17 cellular contexts compared by ENCODE assay signal in genomic region chr1:170711682-170712081, GRCh38. TPM values are rescaled to one million over a fixed set of nuclear protein-coding genes. Genes with fewer than 3 reads are reported as not detected.
A peak's percentile ranks its signal among the peaks of the same experiment; 100 is the strongest.
DNase-seq lines count a peak whose midpoint lies in the region; ATAC-seq, FAIRE-seq and TF ChIP-seq lines count a peak whose summit lies in the region.
"Had no signal": no experiment of that assay in that cellular context is flagged by ENCODE, and none has a peak within 500 bp of the region (broad histone marks: within the 10 kb centered on the region; RNA-seq: fewer than 3 reads in every experiment).

No MANE protein-coding gene starts in this region.

- H3K9me3 ChIP-seq in lower lobe of right lung = no peaks in the 10 kb centered on the region
- H3K9me3 ChIP-seq: upper lobe of left lung had no signal

- DNase-seq in HS-27A (ENCODE audit: low read depth) (peak; percentile 64), astrocyte of the cerebellum (ENCODE audit: low read depth) (peak; percentile 22), iris pigment epithelial cell (ENCODE audit: low read depth) (peak; percentile 43), NCI-H187 treated with DMSO at 0.1 percent for 48 hours (lab: John Stamatoyannopoulos, UW) (no peak), iPS-NIHi11 (ENCODE audit: low spot score) (no peak), superior temporal gyrus (ENCODE audit: extremely low spot score) (no peak), lower lobe of right lung (no peak)
- DNase-seq: activated naive CD8-positive, alpha-beta T cell treated with anti-CD3 and anti-CD28 coated beads, Interleukin-2, amount 50 U/mL, for 24 hours; cortex of kidney; heart right ventricle; Kasumi-1; NCI-H1694 treated with DMSO at 0.1 percent for 48 hours; occipital lobe; upper lobe of left lung had no signal

- peak; percentile 19 for FAIRE-seq in A204.1 (lab: Jason Lieb, UNC)
- FAIRE-seq: TTC549 had no signal

- no peaks in the 10 kb centered on the region for H3K36me3 ChIP-seq in lower lobe of right lung
- H3K36me3 ChIP-seq: heart right ventricle, upper lobe of left lung had no signal

- no peaks in the 10 kb centered on the region for H3K27me3 ChIP-seq in lower lobe of right lung (ENCODE audit: low read depth)
- H3K27me3 ChIP-seq: heart right ventricle, upper lobe of left lung had no signal

- H3K4me1 ChIP-seq in lower lobe of right lung = no peaks in the 10 kb centered on the region
- H3K4me1 ChIP-seq: upper lobe of left lung had no signal

- H3K4me3 ChIP-seq in astrocyte of the cerebellum (ENCODE audit: low read depth, low read length) = no peak overlapping the region
- no peak overlapping the region for H3K4me3 ChIP-seq in lower lobe of right lung
- H3K4me3 ChIP-seq: heart right ventricle, upper lobe of left lung had no signal

- TF ChIP-seq CTCF in astrocyte of the cerebellum (IDR thresholded peaks at IDR 0.05; ENCODE audit: low read depth, low read length, missing control alignments) (no peak), lower lobe of right lung (IDR thresholded peaks at IDR 0.05) (no peak)

- no peak for ATAC-seq in lower lobe of right lung
- ATAC-seq: activated naive CD8-positive, alpha-beta T cell treated with anti-CD3 and anti-CD28 coated beads, Interleukin-2, amount 50 U/mL, for 24 hours; stimulated activated effector memory CD8-positive, alpha-beta T cell treated with anti-CD3 and anti-CD28 coated beads, Interleukin-12 subunit alpha, Interleukin-12 subunit beta, amount 100 ng/mL, for 72 hours had no signal

- no peak overlapping the region for H3K27ac ChIP-seq in lower lobe of right lung
- H3K27ac ChIP-seq: upper lobe of left lung had no signal

- intact Hi-C loops in lower lobe of right lung (cut with DNase I) = no loop called here

- in situ Hi-C loops in astrocyte of the cerebellum (cut with HindIII; ENCODE audit: low sequenced_read_pairs) = no loop called here

RNA-seq across cellular contexts. Expression of gene PRRX1, which starts 47.8 kb away (rescaled TPM):
- 30.1 TPM for total RNA-seq in lower lobe of right lung

Comparison
In these comparisons a context has a peak if more than half of its experiments do, and no peak if none do; other contexts are left out.
1. DNase-seq: peak in HS-27A (single experiment), astrocyte of the cerebellum (single experiment) and iris pigment epithelial cell (single experiment); none in NCI-H187 treated with DMSO at 0.1 percent for 48 hours (single experiment), iPS-NIHi11 (single experiment), superior temporal gyrus (single experiment) and lower lobe of right lung (single experiment).